In genomic region chr11:36238881-36239280, GRCh38 we compare ENCODE assay signal across 1 cellular context.
TF ChIP-seq lines count a peak whose summit lies in the region.

No MANE protein-coding gene starts in this region.

TF ChIP-seq in HepG2, 621 proteins besides CTCF, POLR2A, EP300 and RAD21:
- TF ChIP-seq HIVEP1 (CRISPR knock-in tag; IDR thresholded peaks at IDR 0.05) (no peak), MAFK (conservative IDR thresholded peaks at IDR 0.05 in 1 of 2, IDR thresholded peaks at IDR 0.05 in 1 of 2; ENCODE audit: low read length in 2 of 2) (0 out of 4 replicates have a peak, but pooled peaks of 1 of the 2 experiments have one; percentile 7), ZNF629 (CRISPR knock-in tag; conservative IDR thresholded peaks at IDR 0.05) (peak; percentile 38; the same call in 1 of the 2 replicates)
